In genomic region chr19:13920940-13921744, GRCh38 we compare ENCODE assay signal across 9 cellular contexts. TPM values are rescaled to one million over a fixed set of nuclear protein-coding genes. Genes with fewer than 3 reads are reported as not detected.
A peak's percentile ranks its signal among the peaks of the same experiment; 100 is the strongest.
DNase-seq lines count a peak whose midpoint lies in the region; ATAC-seq, FAIRE-seq and TF ChIP-seq lines count a peak whose summit lies in the region.
"Had no signal": no experiment of that assay in that cellular context is flagged by ENCODE, and none has a peak within 500 bp of the region (broad histone marks: within the 10 kb centered on the region; RNA-seq: fewer than 3 reads in every experiment).

No MANE protein-coding gene starts in this region.

- FAIRE-seq in pancreas (lab: Jason Lieb, UNC), result no peak

- H3K9me3 Mint-ChIP-seq in effector memory CD8-positive, alpha-beta T cell, result no peaks in the 10 kb centered on the region
- peaks cover 13% of the 10 kb centered on the region for H3K9me3 Mint-ChIP-seq in nephron progenitor cell

- H3K4me1 Mint-ChIP-seq in effector memory CD8-positive, alpha-beta T cell (ENCODE audit: low read depth in 2 of 2), result no peaks in the 10 kb centered on the region
- no peaks in the 10 kb centered on the region for H3K4me1 Mint-ChIP-seq in nephron progenitor cell

- H3K4me3 Mint-ChIP-seq in effector memory CD8-positive, alpha-beta T cell, result no peak overlapping the region
- H3K4me3 Mint-ChIP-seq in nephron progenitor cell, result no peak overlapping the region

- intact Hi-C loops in pancreas (cut with DNase I) (no loop called here), ascending aorta (cut with DNase I) (no loop called here)

- H3K4me1 ChIP-seq in RWPE2 (ENCODE audit: insufficient read depth, poor library complexity, severe bottlenecking) (no peaks in the 10 kb centered on the region), pancreas (no peaks in the 10 kb centered on the region), ascending aorta (no peaks in the 10 kb centered on the region)
- H3K4me1 ChIP-seq: gastrocnemius medialis had no signal

- no peak for TF ChIP-seq CTCF in RWPE2 (IDR thresholded peaks at IDR 0.05; ENCODE audit: poor library complexity, severe bottlenecking)
- TF ChIP-seq CTCF in pancreas (IDR thresholded peaks at IDR 0.05), result no peak
- no peak for TF ChIP-seq CTCF in ascending aorta (IDR thresholded peaks at IDR 0.05)
- TF ChIP-seq CTCF in nephron progenitor cell (IDR thresholded peaks at IDR 0.05), result no peak

- DNase-seq in DMS 273 treated with DMSO at 0.1 percent for 48 hours (lab: John Stamatoyannopoulos, UW) (peak; percentile 54), RWPE2 (ENCODE audit: low spot score) (no peak), pancreas (no peak), ascending aorta (ENCODE audit: low spot score in 2 of 2) (no peak), nephron progenitor cell (no peak), NCI-H2107 treated with DMSO at 0.1 percent for 48 hours (lab: John Stamatoyannopoulos, UW; ENCODE audit: unreplicated experiment) (no peak)
- DNase-seq in effector memory CD8-positive, alpha-beta T cell, result no peak
- DNase-seq: gastrocnemius medialis had no signal

- H3K27me3 ChIP-seq in RWPE2 (ENCODE audit: insufficient read depth, poor library complexity, severe bottlenecking) (no peaks in the 10 kb centered on the region), pancreas (no peaks in the 10 kb centered on the region), ascending aorta (no peaks in the 10 kb centered on the region)
- H3K27me3 ChIP-seq: gastrocnemius medialis had no signal

- no peaks in the 10 kb centered on the region for H3K27me3 Mint-ChIP-seq in effector memory CD8-positive, alpha-beta T cell
- H3K27me3 Mint-ChIP-seq in nephron progenitor cell (ENCODE audit: low read depth, poor library complexity), result no peaks in the 10 kb centered on the region

- 90 to 98% methylated on average over 2 of the region's 2 CpGs for WGBS in pancreas, 2 donors

- H3K9me3 ChIP-seq in RWPE2 (ENCODE audit: severe bottlenecking), result no peaks in the 10 kb centered on the region
- no peaks in the 10 kb centered on the region for H3K9me3 ChIP-seq in pancreas
- H3K9me3 ChIP-seq in ascending aorta, result no peaks in the 10 kb centered on the region
- H3K9me3 ChIP-seq: gastrocnemius medialis had no signal

- no peak overlapping the region for H3K4me3 ChIP-seq in RWPE2 (ENCODE audit: severe bottlenecking)
- H3K4me3 ChIP-seq in pancreas, result no peak overlapping the region
- H3K4me3 ChIP-seq in ascending aorta, result no peak overlapping the region
- H3K4me3 ChIP-seq: gastrocnemius medialis had no signal

- peaks cover 28% of the 10 kb centered on the region for H3K36me3 Mint-ChIP-seq in effector memory CD8-positive, alpha-beta T cell (ENCODE audit: insufficient read depth)
- peaks cover 55% of the 10 kb centered on the region for H3K36me3 Mint-ChIP-seq in nephron progenitor cell (ENCODE audit: low read depth)

- H3K27ac ChIP-seq in RWPE2 (ENCODE audit: poor library complexity, severe bottlenecking), result no peak overlapping the region
- no peak overlapping the region for H3K27ac ChIP-seq in pancreas
- H3K27ac ChIP-seq in ascending aorta, result no peak overlapping the region
- H3K27ac ChIP-seq: gastrocnemius medialis had no signal

- peaks cover 64% of the 10 kb centered on the region for H3K36me3 ChIP-seq in RWPE2 (ENCODE audit: low read depth)
- H3K36me3 ChIP-seq in pancreas, result peaks cover 0 to 69% (median 30%) of the 10 kb centered on the region in 3 donors
- peaks cover 58 to 62% of the 10 kb centered on the region in 2 donors for H3K36me3 ChIP-seq in ascending aorta

- ATAC-seq in HG03280 (IDR thresholded peaks at IDR 0.05; ENCODE audit: unreplicated experiment) (peak; percentile 58), RWPE2 (ENCODE audit: low read depth) (peak; percentile 79), pancreas (peak; percentile 53 to 79 (median 66))
- ATAC-seq in effector memory CD8-positive, alpha-beta T cell (replicated peaks), result peak; percentile 78

- H3K27ac Mint-ChIP-seq in effector memory CD8-positive, alpha-beta T cell, result peak overlapping the region; percentile 10 to 68
- no peak overlapping the region for H3K27ac Mint-ChIP-seq in nephron progenitor cell

RNA-seq across cellular contexts. Expression of gene CC2D1A, which starts 15.1 kb away (rescaled TPM):
- total RNA-seq in pancreas, result 10 to 100 TPM; 23.0 to 29.7 (median 26.2) TPM
- 10 to 100 TPM; 57.5 to 78.6 TPM for polyA plus RNA-seq in pancreas
- total RNA-seq in ascending aorta, result 128 TPM

RNA-seq across cellular contexts. Expression of gene BRME1, which starts 15.2 kb away (rescaled TPM):
- total RNA-seq in pancreas (1 to 10 TPM; 2.6 to 4.5 (median 3.9) TPM), ascending aorta (not detected)
- polyA plus RNA-seq in pancreas, result 10 to 100 TPM in 1 of 2 donors, 1 to 10 TPM in 1; 8.1 to 15.3 TPM

RNA-seq across cellular contexts. Expression of gene PODNL1, which starts 17.1 kb away (rescaled TPM):
- total RNA-seq in pancreas (1 to 10 TPM in 1 of 6 donors, under 1 TPM in 3, not detected in 2; 0.25 to 2.0 (median 0.84) TPM), ascending aorta (12.9 TPM)
- polyA plus RNA-seq in pancreas, result under 1 TPM; 0.40 to 0.76 TPM

RNA-seq across cellular contexts. Expression of gene DCAF15, which starts 31.2 kb away (rescaled TPM):
- total RNA-seq in pancreas (10 to 100 TPM in 3 of 6 donors, 1 to 10 TPM in 3; 7.8 to 15.2 (median 10.3) TPM), ascending aorta (35.0 TPM)
- polyA plus RNA-seq in pancreas, result 10 to 100 TPM; 37.8 to 50.7 TPM

RNA-seq across cellular contexts. Expression of gene NANOS3, which starts 44.2 kb away (rescaled TPM):
- total RNA-seq in pancreas (1 to 10 TPM in 1 of 6 donors, under 1 TPM in 3, not detected in 2; 0.39 to 1.4 (median 0.62) TPM), ascending aorta (not detected)
- 1 to 10 TPM in 1 of 2 donors, under 1 TPM in 1; 0.65 to 3.1 TPM for polyA plus RNA-seq in pancreas
- total RNA-seq: gastrocnemius medialis had no signal
